Comparison of ENCODE assay signal across 8 cellular contexts in genomic region chr10:11424456-11425287, GRCh38.
DNase-seq lines count a peak whose midpoint lies in the region; ATAC-seq and TF ChIP-seq lines count a peak whose summit lies in the region.

No MANE protein-coding gene starts in this region.

- no peak overlapping the region for H2BK5ac ChIP-seq in IMR-90 (ENCODE audit: low read depth, low read length, poor library complexity, severe bottlenecking)

- peaks cover 2% of the 10 kb centered on the region for H3K36me3 Mint-ChIP-seq in T-helper 17 cell (ENCODE audit: low read depth)

- WGBS in IMR-90 (ENCODE audit: extremely low coverage in 2 of 2, insufficient read length in 1 of 2), 2 experiments: 41% methylated on average over 6 of the region's 11 CpGs; no CpG with 5 or more reads in 1 of the 2 experiments
- 38 to 58% methylated on average over 11 of the region's 11 CpGs for WGBS in sigmoid colon, 2 donors

- POLR2A ChIA-PET in IMR-90 (lab: Charles Lee; ENCODE audit: unreplicated experiment): no interaction called here

- H3K4me3 Mint-ChIP-seq in T-helper 17 cell: peak overlapping the region; percentile 51

- H2AFZ ChIP-seq in IMR-90 (replicated peaks; ENCODE audit: low read length, poor library complexity): no peak overlapping the region

- H2BK15ac ChIP-seq in IMR-90 (ENCODE audit: low read depth, low read length): no peak overlapping the region

- in situ Hi-C loops in IMR-90 (cut with MboI; ENCODE audit: low sequenced_read_pairs): no loop called here

- no TSS peak for BruUV-seq in IMR-90 (replicated peaks; lab: Mats Ljungman, UMichigan)

- intact Hi-C loops in IMR-90 (cut with micrococcal nuclease) (loop anchor here (5.0 kb wide), 2 partner anchors 73 to 333 kb away; no protein-coding TSS in a partner anchor), posterior vena cava (cut with DNase I) (no loop called here), sigmoid colon (cut with DNase I) (no loop called here)

- CTCF ChIA-PET in IMR-90 (lab: Yijun Ruan, JAX): interaction anchor here (0.6 to 1.1 kb wide), 2 partner anchors 184 to 333 kb away, joined by 3 read pairs; no protein-coding TSS in a partner anchor

- no peak overlapping the region for H3K56ac ChIP-seq in IMR-90 (ENCODE audit: extremely low read depth, insufficient read depth, low read length)

- H3K4me1 ChIP-seq in IMR-90 (ENCODE audit: control insufficient read depth, insufficient read depth, low read length): no peaks in the 10 kb centered on the region
- H3K4me1 ChIP-seq in sigmoid colon: no peaks in the 10 kb centered on the region

- H3K4me1 Mint-ChIP-seq in T-helper 17 cell: peaks cover 7% of the 10 kb centered on the region

- H2AK9ac ChIP-seq in IMR-90 (replicated peaks; ENCODE audit: low read depth, low read length, poor library complexity): peak overlapping the region; percentile 15

- no peak overlapping the region for H4K91ac ChIP-seq in IMR-90 (ENCODE audit: insufficient read depth, low read depth, low read length)

- no peaks in the 10 kb centered on the region for H3K79me1 ChIP-seq in IMR-90 (ENCODE audit: low read depth in 1 of 2, low read length in 2 of 2)

- no peaks in the 10 kb centered on the region for H3K27me3 Mint-ChIP-seq in T-helper 17 cell

- no peak overlapping the region for H3K4me2 ChIP-seq in IMR-90 (ENCODE audit: low read depth, low read length)

- H3K9ac ChIP-seq in IMR-90 (ENCODE audit: low read depth, low read length): no peak overlapping the region

- H3K36me3 ChIP-seq in IMR-90 (ENCODE audit: control insufficient read depth, insufficient read depth, low read length) (no peaks in the 10 kb centered on the region), sigmoid colon (no peaks in the 10 kb centered on the region)

- dilution Hi-C loops in IMR-90 (cut with HindIII; ENCODE audit: low sequenced_read_pairs, unreplicated experiment): no loop called here

- H3K23ac ChIP-seq in IMR-90 (ENCODE audit: low read depth, low read length): no peak overlapping the region

- H3K27me3 ChIP-seq in IMR-90 (ENCODE audit: control insufficient read depth, insufficient read depth, low read length) (no peaks in the 10 kb centered on the region; the same call in 1 of the 2 replicates), sigmoid colon (no peaks in the 10 kb centered on the region)

- TF ChIP-seq RAD21 in IMR-90 (IDR thresholded peaks at IDR 0.05; ENCODE audit: low read length): peak; percentile 49

- TF ChIP-seq CTCF in IMR-90 (conservative IDR thresholded peaks at IDR 0.05; ENCODE audit: low read depth, low read length): peak; percentile 56
- TF ChIP-seq CTCF in sigmoid colon (IDR thresholded peaks at IDR 0.05): peak in 2 of 4 experiments; percentile 34 to 66

- no peak for TF ChIP-seq EP300 in sigmoid colon (IDR thresholded peaks at IDR 0.05)

- no peak overlapping the region for H3K4me3 ChIP-seq in IMR-90 (ENCODE audit: insufficient read depth, low read depth, low read length)
- no peak overlapping the region for H3K4me3 ChIP-seq in sigmoid colon

- H2BK120ac ChIP-seq in IMR-90 (ENCODE audit: low read depth, low read length): no peak overlapping the region

- peaks cover 2% of the 10 kb centered on the region; the same call in 1 of the 2 replicates for H3K9me3 ChIP-seq in IMR-90 (ENCODE audit: control insufficient read depth, insufficient read depth, low read length)
- no peaks in the 10 kb centered on the region for H3K9me3 ChIP-seq in T-helper 17 cell (ENCODE audit: control insufficient read depth, low read length, poor library complexity, severe bottlenecking)
- H3K9me3 ChIP-seq in sigmoid colon: peaks cover 0 to 5% (median 2%) of the 10 kb centered on the region in 4 donors

- TF ChIP-seq POLR2A in IMR-90 (IDR thresholded peaks at IDR 0.05; ENCODE audit: low read depth, low read length) (no peak), sigmoid colon (IDR thresholded peaks at IDR 0.05) (no peak)

- H3K27ac ChIP-seq in IMR-90 (ENCODE audit: insufficient read depth, low read length) (no peak overlapping the region), sigmoid colon (no peak overlapping the region)

- no peaks in the 10 kb centered on the region for H3K9me1 ChIP-seq in IMR-90 (ENCODE audit: insufficient read depth, low read length)

- H4K5ac ChIP-seq in IMR-90 (ENCODE audit: low read depth, low read length): no peak overlapping the region

- no peak overlapping the region for H3K14ac ChIP-seq in IMR-90 (replicated peaks; ENCODE audit: low read depth, low read length)

- H4K8ac ChIP-seq in IMR-90 (ENCODE audit: low read depth in 2 of 2, low read length in 2 of 2): no peak overlapping the region

- peak; percentile 51 for DNase-seq in SIG-M5 treated with dmso at 0.1 percent for 504 hours (lab: John Stamatoyannopoulos, UW; ENCODE audit: unreplicated experiment)
- no peak for DNase-seq in SIG-M5 (lab: John Stamatoyannopoulos, UW)
- peak; percentile 36 for DNase-seq in IMR-90
- DNase-seq in T-helper 17 cell: no peak
- DNase-seq in globus pallidus (ENCODE audit: low spot score): peak; percentile 37
- peak; percentile 76 for DNase-seq in posterior vena cava (ENCODE audit: low spot score)
- no peak for DNase-seq in sigmoid colon
- no peak for DNase-seq in activated CD4-positive, alpha-beta T cell treated with anti-CD3 and anti-CD28 coated beads for 4 hours

- no peak overlapping the region for H3K27ac Mint-ChIP-seq in T-helper 17 cell

- H3K18ac ChIP-seq in IMR-90 (ENCODE audit: low read depth, low read length): no peak overlapping the region

- no peaks in the 10 kb centered on the region for H4K20me1 ChIP-seq in IMR-90 (ENCODE audit: insufficient read depth, low read length)

- H2AK5ac ChIP-seq in IMR-90 (ENCODE audit: low read depth, low read length): no peak overlapping the region

- H2BK20ac ChIP-seq in IMR-90 (ENCODE audit: low read depth, low read length): no peak overlapping the region

- H3K4ac ChIP-seq in IMR-90 (ENCODE audit: low read depth, low read length): no peak overlapping the region

- ATAC-seq in IMR-90 (ENCODE audit: low read depth) (peak; percentile 82), T-helper 17 cell (no peak)

TF ChIP-seq in IMR-90, 13 proteins besides CTCF, POLR2A, EP300 and RAD21:
- TF ChIP-seq SMC3 (IDR thresholded peaks at IDR 0.05; ENCODE audit: low read depth, low read length): peak; percentile 50
- no peak for TF ChIP-seq CHD1 (IDR thresholded peaks at IDR 0.05; ENCODE audit: low read depth, low read length)
- TF ChIP-seq MAFK (IDR thresholded peaks at IDR 0.05; ENCODE audit: low read depth, low read length): no peak
- no peak for TF ChIP-seq CEBPB (IDR thresholded peaks at IDR 0.05; ENCODE audit: low read depth, low read length)

Comparison
In these comparisons a context has a peak if more than half of its experiments do, and no peak if none do; other contexts are left out.
1. DNase-seq: peak in SIG-M5 treated with dmso at 0.1 percent for 504 hours (single experiment), IMR-90 (single experiment), globus pallidus (single experiment) and posterior vena cava (single experiment); none in SIG-M5 (single experiment), T-helper 17 cell (0 of 3), sigmoid colon (single experiment) and activated CD4-positive, alpha-beta T cell treated with anti-CD3 and anti-CD28 coated beads for 4 hours (0 of 2).